12 cellular contexts compared by ENCODE assay signal in the genomic region with DNA sequence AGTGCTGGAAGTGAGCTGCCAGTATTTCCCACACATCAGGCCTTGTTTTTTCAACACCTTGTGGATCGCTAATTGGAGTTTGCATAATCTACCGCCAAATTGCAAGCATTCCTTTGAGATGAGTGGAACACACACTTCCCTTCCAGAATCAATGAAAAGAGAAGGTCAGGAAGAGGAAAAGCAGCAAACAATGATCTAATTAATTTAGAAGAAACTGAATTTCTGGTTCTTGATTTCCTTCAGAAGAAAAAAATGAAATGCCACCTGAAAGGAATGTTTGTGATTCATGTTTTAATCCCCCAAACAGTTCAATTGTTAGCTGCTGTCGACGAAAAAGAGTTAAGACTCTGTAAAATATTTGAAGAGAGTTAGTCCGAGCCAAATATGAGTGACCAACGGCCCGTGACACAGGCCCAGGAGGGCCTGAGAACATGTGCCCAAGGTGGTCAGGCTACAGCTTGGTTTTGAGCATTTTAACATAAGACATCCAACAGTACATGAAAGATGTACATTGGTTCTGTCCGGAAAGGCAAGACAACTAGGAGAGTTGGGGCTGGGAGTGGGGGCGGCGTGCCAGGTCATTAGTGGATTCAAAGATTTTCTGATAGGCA.
A peak's percentile ranks its signal among the peaks of the same experiment; 100 is the strongest.
DNase-seq lines count a peak whose midpoint lies in the region; ATAC-seq and TF ChIP-seq lines count a peak whose summit lies in the region.
"Had no signal": no experiment of that assay in that cellular context is flagged by ENCODE, and none has a peak within 500 bp of the region (broad histone marks: within the 10 kb centered on the region; RNA-seq: fewer than 3 reads in every experiment).

No MANE protein-coding gene starts in this region.

- H3K14ac ChIP-seq in neuronal stem cell (ENCODE audit: low read length), result no peak overlapping the region

- H3K27ac ChIP-seq in SJSA1 (peak overlapping the region; percentile 15; the same call in 1 of the 2 replicates), neuronal stem cell (replicated peaks; ENCODE audit: low read length) (peak overlapping the region; percentile 17)
- H3K27ac ChIP-seq in CD4-positive, alpha-beta T cell (ENCODE audit: low read depth, low read length), result no peak overlapping the region
- H3K27ac ChIP-seq: coronary artery had no signal

- H4K91ac ChIP-seq in neuronal stem cell (ENCODE audit: low read depth, low read length, poor library complexity), result no peak overlapping the region

- no peaks in the 10 kb centered on the region for H3K4me1 Mint-ChIP-seq in CD4-positive, alpha-beta T cell (ENCODE audit: low read depth)

- H2AK5ac ChIP-seq in neuronal stem cell (ENCODE audit: low read depth, low read length), result no peak overlapping the region

- H2BK120ac ChIP-seq in neuronal stem cell (ENCODE audit: low read depth, low read length), result no peak overlapping the region

- no peak overlapping the region for H2BK5ac ChIP-seq in neuronal stem cell (ENCODE audit: low read length)

- H3K36me3 ChIP-seq in SJSA1 (no peaks in the 10 kb centered on the region), neuronal stem cell (replicated peaks in 1 of 2; ENCODE audit: control insufficient read depth in 2 of 2, insufficient read depth in 2 of 2, low read length in 2 of 2) (no peaks in the 10 kb centered on the region)

- H2AFZ ChIP-seq in neuronal stem cell (ENCODE audit: low read length), result peak overlapping the region; percentile 12

- H4K8ac ChIP-seq in neuronal stem cell (ENCODE audit: low read depth, low read length), result no peak overlapping the region

- H3K9ac ChIP-seq in neuronal stem cell (ENCODE audit: low read depth, low read length, poor library complexity), result no peak overlapping the region

- H2BK12ac ChIP-seq in neuronal stem cell (ENCODE audit: low read length), result no peak overlapping the region

- H3K4me1 ChIP-seq in SJSA1 (replicated peaks), result peaks cover 10% of the 10 kb centered on the region; the same call in 1 of the 2 replicates
- peaks cover 1 to 2% of the 10 kb centered on the region in 2 donors for H3K4me1 ChIP-seq in neuronal stem cell (ENCODE audit: control insufficient read depth in 2 of 2, insufficient read depth in 1 of 2, low read depth in 1 of 2, low read length in 2 of 2)

- H3K4me2 ChIP-seq in neuronal stem cell (ENCODE audit: insufficient read depth, low read length, poor library complexity, severe bottlenecking), result no peak overlapping the region

- H3K4me3 Mint-ChIP-seq in CD4-positive, alpha-beta T cell, result no peak overlapping the region
- H3K4me3 Mint-ChIP-seq: activated T-cell treated with anti-CD3 and anti-CD28 coated beads, Interleukin-2, amount 50 U/mL, for 72 hours had no signal

- H3K23ac ChIP-seq in neuronal stem cell (ENCODE audit: low read depth, low read length, poor library complexity), result no peak overlapping the region

- no peaks in the 10 kb centered on the region for H3K36me3 Mint-ChIP-seq in CD4-positive, alpha-beta T cell (ENCODE audit: low read depth)

- no peak overlapping the region for H3K27ac Mint-ChIP-seq in CD4-positive, alpha-beta T cell
- H3K27ac Mint-ChIP-seq: activated T-cell treated with anti-CD3 and anti-CD28 coated beads, Interleukin-2, amount 50 U/mL, for 72 hours had no signal

- H3K79me1 ChIP-seq in neuronal stem cell (ENCODE audit: low read depth, low read length), result no peaks in the 10 kb centered on the region

- no peak overlapping the region for H3K4me3 ChIP-seq in SJSA1
- H3K4me3 ChIP-seq in fibroblast of villous mesenchyme (ENCODE audit: low read depth, low read length), result no peak overlapping the region
- H3K4me3 ChIP-seq in neuronal stem cell (ENCODE audit: low read length in 2 of 2), result no peak overlapping the region
- H3K4me3 ChIP-seq: coronary artery, lung had no signal

- CTCF ChIA-PET in CD4-positive, alpha-beta T cell (lab: Charles Lee), result no interaction called here

- no peak overlapping the region for H3K18ac ChIP-seq in neuronal stem cell (ENCODE audit: low read length)

- intact Hi-C loops in CD4-positive, alpha-beta T cell (cut with DNase I, micrococcal nuclease), result no loop called here

- ATAC-seq in HG03159 (IDR thresholded peaks at IDR 0.05; ENCODE audit: unreplicated experiment), result no peak
- no peak for ATAC-seq in CD4-positive, alpha-beta T cell (ENCODE audit: poor library complexity)
- no peak for ATAC-seq in HG03045 (IDR thresholded peaks at IDR 0.05; ENCODE audit: unreplicated experiment)
- ATAC-seq: activated T-cell treated with anti-CD3 and anti-CD28 coated beads, Interleukin-2, amount 50 U/mL, for 72 hours had no signal

- H3K27me3 ChIP-seq in SJSA1 (replicated peaks) (no peaks in the 10 kb centered on the region), neuronal stem cell (ENCODE audit: control insufficient read depth in 3 of 3, insufficient read depth in 3 of 3, low read depth in 1 of 3, low read length in 3 of 3) (no peaks in the 10 kb centered on the region)
- H3K27me3 ChIP-seq in CD4-positive, alpha-beta T cell (ENCODE audit: control insufficient read depth, insufficient read depth, low read length), result no peaks in the 10 kb centered on the region

- no peak overlapping the region for H3K4ac ChIP-seq in neuronal stem cell (ENCODE audit: low read length)

- WGBS in neuronal stem cell (ENCODE audit: extremely low coverage in 2 of 2, insufficient read length in 2 of 2, insufficient replicate concordance in 1 of 2), 2 donors, result no CpG with 5 or more reads among the region's 10 CpGs

- no peaks in the 10 kb centered on the region for H3K27me3 Mint-ChIP-seq in CD4-positive, alpha-beta T cell

- DNase-seq in ELF-1 (ENCODE audit: low read depth, low spot score), result peak; percentile 77
- DNase-seq in SJSA1 (ENCODE audit: low read depth in 1 of 2, low spot score in 2 of 2), result no peak
- DNase-seq in fibroblast of villous mesenchyme (ENCODE audit: low read depth), result peak; percentile 62
- DNase-seq in neuronal stem cell (ENCODE audit: low spot score), result peak; percentile 40
- no peak for DNase-seq in DMS114 treated with DMSO at 0.1 percent for 48 hours (lab: John Stamatoyannopoulos, UW; ENCODE audit: unreplicated experiment)
- DNase-seq in CD4-positive, alpha-beta T cell, result no peak
- DNase-seq: activated T-cell treated with anti-CD3 and anti-CD28 coated beads, Interleukin-2, amount 50 U/mL, for 72 hours; substantia nigra had no signal

- TF ChIP-seq CTCF in fibroblast of villous mesenchyme (IDR thresholded peaks at IDR 0.05; ENCODE audit: insufficient read depth, low read depth, low read length), result no peak
- no peak for TF ChIP-seq CTCF in CD4-positive, alpha-beta T cell (IDR thresholded peaks at IDR 0.05)

- no peaks in the 10 kb centered on the region for H3K9me3 Mint-ChIP-seq in CD4-positive, alpha-beta T cell
- H3K9me3 Mint-ChIP-seq: activated T-cell treated with anti-CD3 and anti-CD28 coated beads, Interleukin-2, amount 50 U/mL, for 72 hours had no signal

- H2BK15ac ChIP-seq in neuronal stem cell (ENCODE audit: low read length), result no peak overlapping the region

- H3K9me3 ChIP-seq in SJSA1 (replicated peaks) (no peaks in the 10 kb centered on the region), neuronal stem cell (replicated peaks in 1 of 2; ENCODE audit: control insufficient read depth in 2 of 2, insufficient read depth in 1 of 2, low read depth in 1 of 2, low read length in 2 of 2) (no peaks in the 10 kb centered on the region)
- no peaks in the 10 kb centered on the region for H3K9me3 ChIP-seq in CD4-positive, alpha-beta T cell (ENCODE audit: control insufficient read depth, low read length)

- POLR2A ChIA-PET in CD4-positive, alpha-beta T cell (lab: Charles Lee), result no interaction called here

Comparison
In these comparisons a context has a peak if more than half of its experiments do, and no peak if none do; other contexts are left out.
1. DNase-seq: peak in ELF-1 (single experiment), fibroblast of villous mesenchyme (single experiment) and neuronal stem cell (single experiment); none in SJSA1 (0 of 2), DMS114 treated with DMSO at 0.1 percent for 48 hours (single experiment) and CD4-positive, alpha-beta T cell (0 of 10).